Comparison of ENCODE assay signal across 2 cellular contexts in the genomic region with DNA sequence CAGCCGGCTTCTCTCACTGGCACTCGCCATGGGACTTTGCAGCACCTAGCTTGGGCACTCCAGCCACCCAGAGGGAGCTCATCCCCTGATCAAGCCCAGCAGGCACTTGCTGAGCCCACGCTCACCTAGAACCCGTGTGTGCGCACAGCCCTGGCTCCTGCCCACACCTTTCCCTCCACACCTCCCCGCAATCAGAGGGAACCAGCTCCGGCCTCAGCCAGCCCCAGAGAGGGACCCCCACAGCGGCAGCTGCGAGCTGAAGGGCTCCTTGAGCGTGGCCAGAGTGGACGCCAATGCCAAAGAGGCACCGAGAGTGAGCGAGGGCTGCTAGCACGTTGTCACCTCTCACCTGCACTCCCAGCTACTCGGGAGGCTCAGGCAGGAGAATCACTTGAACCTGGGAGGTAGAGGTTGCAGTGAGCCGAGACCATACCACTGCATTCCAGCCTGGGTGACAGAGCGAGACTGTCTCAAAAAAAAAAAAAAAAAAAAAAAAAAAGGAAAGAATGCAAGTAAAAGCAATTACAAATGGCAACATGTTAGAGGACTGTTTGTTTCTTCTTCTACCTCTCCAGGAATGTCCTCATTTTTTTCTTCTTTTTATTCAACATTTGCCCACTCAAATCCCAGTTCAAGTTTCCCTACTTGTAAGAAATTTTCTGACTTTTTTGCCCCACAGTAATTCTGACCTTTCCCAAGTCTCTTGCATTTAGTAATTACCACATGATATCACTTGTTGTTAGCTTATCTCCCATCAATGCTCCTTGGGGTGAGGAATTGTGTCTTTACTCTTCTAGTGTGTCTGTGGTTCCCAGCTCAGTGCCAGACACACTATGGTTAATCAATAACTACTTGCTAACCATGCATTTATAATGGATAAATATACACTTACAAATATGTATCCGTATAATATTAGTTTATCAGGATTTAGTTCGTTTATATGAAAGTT.
TF ChIP-seq lines count a peak whose summit lies in the region.

No MANE protein-coding gene starts in this region.

TF ChIP-seq in Ishikawa, 13 proteins besides CTCF, POLR2A, EP300 and RAD21:
- TF ChIP-seq TEAD4 (IDR thresholded peaks at IDR 0.05) (peak; percentile 55; the same call in 1 of the 2 replicates), EGR1 (IDR thresholded peaks at IDR 0.05) (no peak)
- TF ChIP-seq, protein P1, sequence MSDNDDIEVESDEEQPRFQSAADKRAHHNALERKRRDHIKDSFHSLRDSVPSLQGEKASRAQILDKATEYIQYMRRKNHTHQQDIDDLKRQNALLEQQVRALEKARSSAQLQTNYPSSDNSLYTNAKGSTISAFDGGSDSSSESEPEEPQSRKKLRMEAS (IDR thresholded peaks at IDR 0.05): 0 out of 2 replicates have a peak, but pooled peaks have one; percentile 17

TF ChIP-seq in K562, 482 proteins besides CTCF, POLR2A, EP300 and RAD21:
- TF ChIP-seq, protein P2, sequence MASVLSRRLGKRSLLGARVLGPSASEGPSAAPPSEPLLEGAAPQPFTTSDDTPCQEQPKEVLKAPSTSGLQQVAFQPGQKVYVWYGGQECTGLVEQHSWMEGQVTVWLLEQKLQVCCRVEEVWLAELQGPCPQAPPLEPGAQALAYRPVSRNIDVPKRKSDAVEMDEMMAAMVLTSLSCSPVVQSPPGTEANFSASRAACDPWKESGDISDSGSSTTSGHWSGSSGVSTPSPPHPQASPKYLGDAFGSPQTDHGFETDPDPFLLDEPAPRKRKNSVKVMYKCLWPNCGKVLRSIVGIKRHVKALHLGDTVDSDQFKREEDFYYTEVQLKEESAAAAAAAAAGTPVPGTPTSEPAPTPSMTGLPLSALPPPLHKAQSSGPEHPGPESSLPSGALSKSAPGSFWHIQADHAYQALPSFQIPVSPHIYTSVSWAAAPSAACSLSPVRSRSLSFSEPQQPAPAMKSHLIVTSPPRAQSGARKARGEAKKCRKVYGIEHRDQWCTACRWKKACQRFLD (CRISPR knock-in tag; IDR thresholded peaks at IDR 0.05): no peak
